Comparison of ENCODE assay signal across 21 cellular contexts in the genomic region with DNA sequence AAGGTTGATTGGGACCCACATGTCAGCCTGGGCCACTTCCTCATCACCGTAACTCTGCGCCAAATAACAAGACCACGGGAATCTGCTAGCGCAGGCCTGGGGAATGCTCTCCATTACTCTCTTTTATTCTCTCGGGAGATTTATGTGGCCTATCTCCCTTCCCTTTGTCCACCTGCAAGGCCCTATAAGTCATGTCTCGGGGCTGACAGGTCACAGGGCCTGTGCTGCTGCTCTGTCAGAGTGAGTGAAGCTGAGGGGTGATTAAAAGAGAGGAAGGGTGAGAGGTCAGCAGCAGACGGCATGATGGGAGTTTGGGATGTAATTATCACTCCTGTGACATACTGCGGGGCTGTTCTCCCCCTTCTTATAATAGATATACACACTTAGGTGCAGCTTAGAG. TPM values are rescaled to one million over a fixed set of nuclear protein-coding genes. Genes with fewer than 3 reads are reported as not detected.
DNase-seq lines count a peak whose midpoint lies in the region; ATAC-seq, FAIRE-seq and TF ChIP-seq lines count a peak whose summit lies in the region.
"Had no signal": no experiment of that assay in that cellular context is flagged by ENCODE, and none has a peak within 500 bp of the region (broad histone marks: within the 10 kb centered on the region; RNA-seq: fewer than 3 reads in every experiment).

No MANE protein-coding gene starts in this region.

- H3F3A ChIP-seq in neural progenitor cell (ENCODE audit: low read depth), result no peaks in the 10 kb centered on the region

- TF ChIP-seq CTCF in sigmoid colon (IDR thresholded peaks at IDR 0.05) (no peak), neural progenitor cell (IDR thresholded peaks at IDR 0.05) (no peak)

- peaks cover 12% of the 10 kb centered on the region for H3K27me3 Mint-ChIP-seq in neural progenitor cell (ENCODE audit: insufficient read depth, low read depth)

- H2AFZ ChIP-seq in neural progenitor cell (replicated peaks), result no peak overlapping the region

- intact Hi-C loops in sigmoid colon (cut with DNase I), result no loop called here

- peak; percentile 57 for FAIRE-seq in HTR-8/SVneo (lab: Jason Lieb, UNC)
- FAIRE-seq: A549, GM12891, GM18507, H54 had no signal

- no peak for ATAC-seq in HG03521 (IDR thresholded peaks at IDR 0.05; ENCODE audit: unreplicated experiment)
- no peak for ATAC-seq in HG03280 (IDR thresholded peaks at IDR 0.05; ENCODE audit: unreplicated experiment)
- ATAC-seq: A549 had no signal

- H3K4me3 Mint-ChIP-seq in neural progenitor cell, result no peak overlapping the region
- H3K4me3 Mint-ChIP-seq: CD4-positive, alpha-beta memory T cell; HFFc6 had no signal

- no peaks in the 10 kb centered on the region for H3K36me3 Mint-ChIP-seq in neural progenitor cell
- H3K36me3 Mint-ChIP-seq: CD4-positive, alpha-beta memory T cell had no signal

- no peak for TF ChIP-seq EP300 in sigmoid colon (IDR thresholded peaks at IDR 0.05)

- H3K4me3 ChIP-seq in sigmoid colon (no peak overlapping the region), neural progenitor cell (no peak overlapping the region)
- H3K4me3 ChIP-seq: A549, HAP-1 had no signal

- H3K27ac Mint-ChIP-seq in neural progenitor cell, result no peak overlapping the region
- H3K27ac Mint-ChIP-seq: CD4-positive, alpha-beta memory T cell; HFFc6 had no signal

- peaks cover 7% of the 10 kb centered on the region for H3K4me1 Mint-ChIP-seq in neural progenitor cell
- H3K4me1 Mint-ChIP-seq: CD4-positive, alpha-beta memory T cell had no signal

- H3K36me3 ChIP-seq in sigmoid colon (no peaks in the 10 kb centered on the region), neural progenitor cell (no peaks in the 10 kb centered on the region)
- H3K36me3 ChIP-seq: HAP-1 had no signal

- H3K4me1 ChIP-seq in sigmoid colon, result no peaks in the 10 kb centered on the region
- H3K4me1 ChIP-seq in neural progenitor cell, result peaks cover 7% of the 10 kb centered on the region
- H3K4me1 ChIP-seq: A549, HAP-1 had no signal

- no peak overlapping the region for H3K9ac ChIP-seq in neural progenitor cell

- 69 to 76% methylated on average over 8 of the region's 8 CpGs for WGBS in sigmoid colon, 2 donors

- peaks cover 6% of the 10 kb centered on the region for H4K20me1 ChIP-seq in neural progenitor cell (ENCODE audit: low read depth)

- H3K9me3 ChIP-seq in sigmoid colon (no peaks in the 10 kb centered on the region), neural progenitor cell (ENCODE audit: low read depth) (no peaks in the 10 kb centered on the region)
- H3K9me3 ChIP-seq: A549, HAP-1 had no signal

- DNase-seq in HTR-8/SVneo (ENCODE audit: insufficient read length, low spot score), result no peak
- DNase-seq in SK-N-DZ (ENCODE audit: low spot score), result peak; percentile 47
- DNase-seq in left kidney (ENCODE audit: low read depth, low spot score), result peak; percentile 90
- peak; percentile 27 for DNase-seq in sigmoid colon
- DNase-seq in neural progenitor cell (ENCODE audit: low spot score), result no peak
- DNase-seq: 8988T; ACHN; C1 segment of cervical spinal cord; Calu3; CD4-positive, alpha-beta memory T cell; DMS79 treated with DMSO at 0.1 percent for 48 hours; GF-D8; GOT3; HFFc6 had no signal

- no peak for TF ChIP-seq POLR2A in sigmoid colon (IDR thresholded peaks at IDR 0.05)

- no peaks in the 10 kb centered on the region for H3K9me3 Mint-ChIP-seq in neural progenitor cell
- H3K9me3 Mint-ChIP-seq: HFFc6 had no signal

- H3K79me2 ChIP-seq in neural progenitor cell (ENCODE audit: low read depth), result no peaks in the 10 kb centered on the region

- peaks cover 0 to 7% (median 0%) of the 10 kb centered on the region in 3 donors for H3K27me3 ChIP-seq in sigmoid colon
- peaks cover 8% of the 10 kb centered on the region for H3K27me3 ChIP-seq in neural progenitor cell

- H3K27ac ChIP-seq in sigmoid colon (no peak overlapping the region), neural progenitor cell (no peak overlapping the region)
- H3K27ac ChIP-seq: A549 had no signal

- no peak overlapping the region for H3K4me2 ChIP-seq in neural progenitor cell
- H3K4me2 ChIP-seq: A549 had no signal

RNA-seq across cellular contexts. Expression of a gene that starts 26.2 kb away (rescaled TPM):
- 37.1 and 37.3 TPM in 2 replicates for polyA plus RNA-seq in SK-N-DZ (2014; cell fraction: cytosol; rRNA removed)
- polyA plus RNA-seq in SK-N-DZ (2014; cell fraction: nucleus; rRNA removed), result 30.2 and 44.4 TPM in 2 replicates
- total RNA-seq in sigmoid colon, result 10 to 100 TPM; 40.7 to 76.4 (median 47.9) TPM
- 10 to 100 TPM in 1 of 3 donors, 1 to 10 TPM in 2; 1.8 to 11.4 (median 2.1) TPM for polyA plus RNA-seq in sigmoid colon
- total RNA-seq in neural progenitor cell (ENCODE audit: low replicate concordance), result 68.2 and 93.0 TPM in 2 replicates

Comparison
In these comparisons a context has a peak if more than half of its experiments do, and no peak if none do; other contexts are left out.
1. DNase-seq: peak in SK-N-DZ (single experiment), left kidney (single experiment) and sigmoid colon (single experiment); none in HTR-8/SVneo (single experiment) and neural progenitor cell (single experiment).